Comparison of ENCODE assay signal across 29 cellular contexts in genomic region chr6:69423785-69424184, GRCh38.
"Had no signal": no experiment of that assay in that cellular context is flagged by ENCODE, and none has a peak within 500 bp of the region (broad histone marks: within the 10 kb centered on the region; RNA-seq: fewer than 3 reads in every experiment).

No MANE protein-coding gene starts in this region.

- H3K27ac Mint-ChIP-seq: natural killer cell treated with Interleukin-12 subunit alpha and Interleukin-12 subunit beta and Interleukin-15 and Interleukin-18, amount 100 ng/mL, for 72 hours; nephron progenitor cell; neural progenitor cell; progenitor cell of endocrine pancreas; stimulated activated effector memory CD8-positive, alpha-beta T cell treated with anti-CD3 and anti-CD28 coated beads, Interleukin-12 subunit alpha, Interleukin-12 subunit beta, amount 100 ng/mL, for 72 hours; stimulated activated naive B cell treated with anti-CD40 and anti-IgM and Interleukin-4, amounts not matched to agents 10 μg/mL and 1 μg/mL and 100 μg/mL, for 72 hours; stimulated activated naive CD8-positive, alpha-beta T cell treated with anti-CD3 and anti-CD28 coated beads, Interleukin-15, Interleukin-2, amounts not matched to agents 100 ng/mL and 50 ng/mL, for 24 hours; type B pancreatic cell had no signal

- H3K9ac ChIP-seq: neural progenitor cell, parathyroid adenoma had no signal

- H3K9me3 Mint-ChIP-seq: nephron progenitor cell; neural progenitor cell; stimulated activated naive B cell treated with anti-CD40 and anti-IgM and Interleukin-4, amounts not matched to agents 10 μg/mL and 1 μg/mL and 100 μg/mL, for 72 hours; stimulated activated naive CD8-positive, alpha-beta T cell treated with anti-CD3 and anti-CD28 coated beads, Interleukin-15, Interleukin-2, amounts not matched to agents 100 ng/mL and 50 ng/mL, for 24 hours; type B pancreatic cell had no signal

- H3K27me3 Mint-ChIP-seq: naive thymus-derived CD8-positive, alpha-beta T cell; natural killer cell treated with Interleukin-12 subunit alpha and Interleukin-12 subunit beta and Interleukin-15 and Interleukin-18, amount 100 ng/mL, for 72 hours; progenitor cell of endocrine pancreas; stimulated activated naive B cell treated with anti-CD40 and anti-IgM and Interleukin-4, amounts not matched to agents 10 μg/mL and 1 μg/mL and 100 μg/mL, for 72 hours; stimulated activated naive CD8-positive, alpha-beta T cell treated with anti-CD3 and anti-CD28 coated beads, Interleukin-15, Interleukin-2, amounts not matched to agents 100 ng/mL and 50 ng/mL, for 24 hours; type B pancreatic cell had no signal

- H3K4me3 Mint-ChIP-seq: naive thymus-derived CD8-positive, alpha-beta T cell; natural killer cell treated with Interleukin-12 subunit alpha and Interleukin-12 subunit beta and Interleukin-15 and Interleukin-18, amount 100 ng/mL, for 72 hours; nephron progenitor cell; neural progenitor cell; stimulated activated effector memory CD8-positive, alpha-beta T cell treated with anti-CD3 and anti-CD28 coated beads, Interleukin-12 subunit alpha, Interleukin-12 subunit beta, amount 100 ng/mL, for 72 hours; stimulated activated naive B cell treated with anti-CD40 and anti-IgM and Interleukin-4, amounts not matched to agents 10 μg/mL and 1 μg/mL and 100 μg/mL, for 72 hours; stimulated activated naive CD8-positive, alpha-beta T cell treated with anti-CD3 and anti-CD28 coated beads, Interleukin-15, Interleukin-2, amounts not matched to agents 100 ng/mL and 50 ng/mL, for 24 hours; type B pancreatic cell had no signal

- H2AFZ ChIP-seq: neural progenitor cell, parathyroid adenoma had no signal

- H3K4me1 Mint-ChIP-seq: naive thymus-derived CD8-positive, alpha-beta T cell; nephron progenitor cell; stimulated activated effector memory CD8-positive, alpha-beta T cell treated with anti-CD3 and anti-CD28 coated beads, Interleukin-12 subunit alpha, Interleukin-12 subunit beta, amount 100 ng/mL, for 72 hours; stimulated activated naive B cell treated with anti-CD40 and anti-IgM and Interleukin-4, amounts not matched to agents 10 μg/mL and 1 μg/mL and 100 μg/mL, for 72 hours had no signal

- H3K36me3 Mint-ChIP-seq: naive thymus-derived CD8-positive, alpha-beta T cell; natural killer cell treated with Interleukin-12 subunit alpha and Interleukin-12 subunit beta and Interleukin-15 and Interleukin-18, amount 100 ng/mL, for 72 hours; neural progenitor cell; stimulated activated effector memory CD8-positive, alpha-beta T cell treated with anti-CD3 and anti-CD28 coated beads, Interleukin-12 subunit alpha, Interleukin-12 subunit beta, amount 100 ng/mL, for 72 hours; stimulated activated naive B cell treated with anti-CD40 and anti-IgM and Interleukin-4, amounts not matched to agents 10 μg/mL and 1 μg/mL and 100 μg/mL, for 72 hours; type B pancreatic cell had no signal

- H3K36me3 ChIP-seq: neural progenitor cell, ovary, right lobe of liver, sigmoid colon, stomach, tibial artery, transverse colon, upper lobe of right lung, uterus had no signal

- DNase-seq: naive thymus-derived CD8-positive, alpha-beta T cell; nephron progenitor cell; occipital lobe; ovary; posterior cingulate gyrus; psoas muscle; right cardiac atrium; right lobe of liver; sigmoid colon; small intestine; stimulated activated CD4-positive, alpha-beta T cell treated with anti-CD3 and anti-CD28 coated beads, Interleukin-15, amount 100 ng/mL, for 24 hours; stimulated activated CD4-positive, alpha-beta T cell treated with anti-CD3 and anti-CD28 coated beads, Interleukin-2, amount 100 ng/mL, for 24 hours; stimulated activated CD4-positive, alpha-beta T cell treated with anti-CD3 and anti-CD28 coated beads, Interleukin-2, amount 100 ng/mL, for 48 hours; stimulated activated CD4-positive, alpha-beta T cell treated with anti-CD3 and anti-CD28 coated beads, Interleukin-4, amount 100 ng/mL, for 24 hours; stimulated activated naive B cell treated with anti-CD40 and anti-IgM and Interleukin-4, amounts not matched to agents 10 μg/mL and 1 μg/mL and 100 μg/mL, for 72 hours; stimulated activated naive CD4-positive, alpha-beta T cell treated with Interleukin-2 at 50 U/mL for 16 hours; stomach; testis; tibial artery; transverse colon; upper lobe of right lung; uterus had no signal

- H3K4me1 ChIP-seq: neural progenitor cell, parathyroid adenoma, psoas muscle, right lobe of liver, stomach, testis, transverse colon, upper lobe of right lung, uterus had no signal

- H3K4me3 ChIP-seq: neural progenitor cell, ovary, psoas muscle, right lobe of liver, sigmoid colon, stomach, testis, tibial artery, transverse colon, upper lobe of right lung, uterus had no signal

- H3K27me3 ChIP-seq: neural progenitor cell, ovary, right lobe of liver, sigmoid colon, stomach, testis, tibial artery, transverse colon, upper lobe of right lung, uterus had no signal

- H3K9me3 ChIP-seq: ovary, psoas muscle, right lobe of liver, sigmoid colon, stomach, testis, tibial artery, transverse colon, upper lobe of right lung, uterus had no signal

- H3K27ac ChIP-seq: neural progenitor cell, ovary, parathyroid adenoma, psoas muscle, right lobe of liver, sigmoid colon, stomach, testis, tibial artery, transverse colon, upper lobe of right lung, uterus had no signal

- ATAC-seq: naive thymus-derived CD8-positive, alpha-beta T cell; natural killer cell treated with Interleukin-12 subunit alpha and Interleukin-12 subunit beta and Interleukin-15 and Interleukin-18, amount 100 ng/mL, for 72 hours; psoas muscle; right cardiac atrium; right lobe of liver; stimulated activated effector memory CD8-positive, alpha-beta T cell treated with anti-CD3 and anti-CD28 coated beads, Interleukin-12 subunit alpha, Interleukin-12 subunit beta, amount 100 ng/mL, for 72 hours; stimulated activated naive B cell treated with anti-CD40 and anti-IgM and Interleukin-4, amounts not matched to agents 10 μg/mL and 1 μg/mL and 100 μg/mL, for 72 hours; upper lobe of right lung had no signal

- H3K4me2 ChIP-seq: neural progenitor cell had no signal

- H3K79me2 ChIP-seq: parathyroid adenoma had no signal
